8 cellular contexts compared by ENCODE assay signal in genomic region chr17:64961561-64962378, GRCh38. TPM values are rescaled to one million over a fixed set of nuclear protein-coding genes. Genes with fewer than 3 reads are reported as not detected.
DNase-seq lines count a peak whose midpoint lies in the region; ATAC-seq and TF ChIP-seq lines count a peak whose summit lies in the region.
"Not testable (repeated sequence)": the region's sequence is repeated elsewhere in the genome, so short reads cannot be mapped to it uniquely, and the experiment has no call there.

No MANE protein-coding gene starts in this region.

- TF ChIP-seq CTCF in HFFc6 (IDR thresholded peaks at IDR 0.05) (peak; percentile 88), foreskin keratinocyte (conservative IDR thresholded peaks at IDR 0.05) (peak; percentile 88), type B pancreatic cell (conservative IDR thresholded peaks at IDR 0.05) (peak; percentile 82)

- H3K4me3 Mint-ChIP-seq in HFFc6, result peak overlapping the region; percentile 65
- H3K4me3 Mint-ChIP-seq in activated naive CD4-positive, alpha-beta T cell treated with anti-CD3 and anti-CD28 coated beads, Interleukin-2, amount 50 U/mL, for 24 hours, result peak overlapping the region; percentile 16
- H3K4me3 Mint-ChIP-seq in natural killer cell treated with Interleukin-12 subunit alpha and Interleukin-12 subunit beta and Interleukin-15 and Interleukin-18, amount 100 ng/mL, for 72 hours, result not testable (repeated sequence)
- peak overlapping the region; percentile 48 for H3K4me3 Mint-ChIP-seq in type B pancreatic cell

- not testable (repeated sequence) for H3K36me3 ChIP-seq in SJSA1

- peak; percentile 56 for ATAC-seq in foreskin keratinocyte
- ATAC-seq in natural killer cell treated with Interleukin-12 subunit alpha and Interleukin-12 subunit beta and Interleukin-15 and Interleukin-18, amount 100 ng/mL, for 72 hours, result peak; percentile 47 to 66

- not testable (repeated sequence) for H3K27me3 ChIP-seq in SJSA1 (replicated peaks); foreskin keratinocyte

- not testable (repeated sequence) for H3K27me3 Mint-ChIP-seq in HFFc6 (ENCODE audit: insufficient read depth); activated naive CD4-positive, alpha-beta T cell treated with anti-CD3 and anti-CD28 coated beads, Interleukin-2, amount 50 U/mL, for 24 hours; natural killer cell treated with Interleukin-12 subunit alpha and Interleukin-12 subunit beta and Interleukin-15 and Interleukin-18, amount 100 ng/mL, for 72 hours
- peaks cover 19% of the 10 kb centered on the region for H3K27me3 Mint-ChIP-seq in type B pancreatic cell

- not testable (repeated sequence) for H3K27ac ChIP-seq in SJSA1, foreskin keratinocyte

- H3K36me3 Mint-ChIP-seq in HFFc6 (ENCODE audit: low read depth); activated naive CD4-positive, alpha-beta T cell treated with anti-CD3 and anti-CD28 coated beads, Interleukin-2, amount 50 U/mL, for 24 hours; natural killer cell treated with Interleukin-12 subunit alpha and Interleukin-12 subunit beta and Interleukin-15 and Interleukin-18, amount 100 ng/mL, for 72 hours; type B pancreatic cell: not testable (repeated sequence)

- not testable (repeated sequence) for H3K9me3 Mint-ChIP-seq in HFFc6; activated naive CD4-positive, alpha-beta T cell treated with anti-CD3 and anti-CD28 coated beads, Interleukin-2, amount 50 U/mL, for 24 hours; natural killer cell treated with Interleukin-12 subunit alpha and Interleukin-12 subunit beta and Interleukin-15 and Interleukin-18, amount 100 ng/mL, for 72 hours; type B pancreatic cell

- H3K4me1 ChIP-seq in SJSA1 (replicated peaks), result peaks cover 13% of the 10 kb centered on the region
- H3K4me1 ChIP-seq in foreskin keratinocyte, result not testable (repeated sequence)

- peaks cover 34% of the 10 kb centered on the region for H3K4me1 Mint-ChIP-seq in HFFc6 (ENCODE audit: low read depth)
- H3K4me1 Mint-ChIP-seq in activated naive CD4-positive, alpha-beta T cell treated with anti-CD3 and anti-CD28 coated beads, Interleukin-2, amount 50 U/mL, for 24 hours, result peaks cover 44% of the 10 kb centered on the region
- H3K4me1 Mint-ChIP-seq in natural killer cell treated with Interleukin-12 subunit alpha and Interleukin-12 subunit beta and Interleukin-15 and Interleukin-18, amount 100 ng/mL, for 72 hours (ENCODE audit: low read depth in 2 of 2), result peaks cover 19 to 28% of the 10 kb centered on the region in 2 donors
- H3K4me1 Mint-ChIP-seq in type B pancreatic cell (ENCODE audit: unreplicated experiment), result not testable (repeated sequence)

- H3K4me3 ChIP-seq in SJSA1, result not testable (repeated sequence)

- H3K9me3 ChIP-seq in SJSA1 (replicated peaks), result not testable (repeated sequence)

- DNase-seq in Daoy (ENCODE audit: low read depth) (peak; percentile 63), HFFc6 (peak; percentile 86), NCI-H1694 (lab: John Stamatoyannopoulos, UW) (peak; percentile 83), SJSA1 (ENCODE audit: low read depth in 1 of 2, low spot score in 2 of 2) (peak; percentile 59 to 73), foreskin keratinocyte (peak in 1 of 2 donors; percentile 53)
- DNase-seq in natural killer cell treated with Interleukin-12 subunit alpha and Interleukin-12 subunit beta and Interleukin-15 and Interleukin-18, amount 100 ng/mL, for 72 hours (ENCODE audit: low spot score); type B pancreatic cell (ENCODE audit: extremely low spot score, unreplicated experiment): not testable (repeated sequence)

- not testable (repeated sequence) for H3K27ac Mint-ChIP-seq in HFFc6; activated naive CD4-positive, alpha-beta T cell treated with anti-CD3 and anti-CD28 coated beads, Interleukin-2, amount 50 U/mL, for 24 hours; natural killer cell treated with Interleukin-12 subunit alpha and Interleukin-12 subunit beta and Interleukin-15 and Interleukin-18, amount 100 ng/mL, for 72 hours
- peak overlapping the region; percentile 14 for H3K27ac Mint-ChIP-seq in type B pancreatic cell

RNA-seq across cellular contexts. Expression of gene LRRC37A3, which starts 42.5 kb away (rescaled TPM):
- total RNA-seq in Daoy (2014; rRNA removed; shearing (Covaris generic)), result 1.5 and 5.4 TPM in 2 replicates
- total RNA-seq in HFFc6 (2021; fragmentation: NEBNext Ultra II Directional; extraction: Animal tissue kit (Norgen Biotek cat#: 25700)), result 1 to 10 TPM; 1.0 to 3.2 (median 2.8) TPM
- total RNA-seq in SJSA1 (2014; rRNA removed; shearing (Covaris generic)), result 3.0 and 7.3 TPM in 2 replicates
- total RNA-seq in foreskin keratinocyte (0.75 and 1.4 TPM in 2 replicates), type B pancreatic cell (ENCODE audit: low replicate concordance) (9.7 and 21.1 TPM in 2 replicates)
- 0.27 and 0.49 TPM in 2 replicates for polyA plus RNA-seq in foreskin keratinocyte
- 1 to 10 TPM; 7.0 to 8.5 TPM for total RNA-seq in natural killer cell treated with Interleukin-12 subunit alpha and Interleukin-12 subunit beta and Interleukin-15 and Interleukin-18, amount 100 ng/mL, for 72 hours
